In the genomic region with DNA sequence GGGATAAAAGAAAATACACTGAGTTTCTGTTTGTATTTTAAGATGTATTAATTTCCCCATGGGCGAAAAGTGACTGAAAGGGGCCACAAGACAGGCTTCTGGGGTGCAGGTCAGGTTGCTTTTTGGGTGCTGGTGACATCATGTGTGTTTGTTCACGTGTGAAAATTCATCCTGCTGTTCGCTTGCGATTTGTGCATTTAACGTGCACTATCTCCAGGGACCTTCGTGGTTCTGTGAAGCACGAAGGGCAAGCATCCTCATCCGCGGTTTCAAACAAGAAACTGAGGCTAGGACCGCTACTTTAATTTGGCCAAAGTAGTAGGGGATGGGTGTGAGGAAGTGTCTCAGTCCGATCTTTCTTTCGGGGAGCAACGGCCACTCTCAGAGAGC, we compare ENCODE assay signal across 8 cellular contexts. TPM values are rescaled to one million over a fixed set of nuclear protein-coding genes. Genes with fewer than 3 reads are reported as not detected.
A peak's percentile ranks its signal among the peaks of the same experiment; 100 is the strongest.
DNase-seq lines count a peak whose midpoint lies in the region; ATAC-seq and TF ChIP-seq lines count a peak whose summit lies in the region.

No MANE protein-coding gene starts in this region.

- peak overlapping the region; percentile 80 for H3K4me3 Mint-ChIP-seq in WTC11

- TF ChIP-seq CTCF in WTC11 (IDR thresholded peaks at IDR 0.05): no peak

- H3K27me3 Mint-ChIP-seq in WTC11 (ENCODE audit: low read depth): peaks cover 23% of the 10 kb centered on the region

- H3K27ac ChIP-seq in iPS-18a (ENCODE audit: low read length) (no peak overlapping the region), subcutaneous abdominal adipose tissue (ENCODE audit: low read depth, low read length) (peak overlapping the region; percentile 77)

- no peaks in the 10 kb centered on the region for H3K9me3 ChIP-seq in iPS-18a (ENCODE audit: control insufficient read depth, low read depth, low read length)
- no peaks in the 10 kb centered on the region for H3K9me3 ChIP-seq in subcutaneous abdominal adipose tissue (ENCODE audit: control insufficient read depth in 5 of 5, low read length in 5 of 5)

- H3K4me1 Mint-ChIP-seq in WTC11: peaks cover 32% of the 10 kb centered on the region

- CTCF ChIA-PET in WTC11 (lab: Charles Lee): interaction anchor here (0.6 to 8.2 kb wide), 10 partner anchors 15 to 1506 kb away, joined by 3 to 87 read pairs (median 4); no protein-coding TSS in a partner anchor

- no peaks in the 10 kb centered on the region; the same call in 1 of the 2 replicates for H3K36me3 Mint-ChIP-seq in WTC11

- POLR2A ChIA-PET in WTC11 (lab: Charles Lee): interaction anchor here (1.2 kb wide), 1 partner anchor 20 kb away, joined by 3 read pairs; no protein-coding TSS in a partner anchor

- DNase-seq in NCI-H82 (lab: John Stamatoyannopoulos, UW) (peak; percentile 53), NCI-H82 treated with DMSO at 0.1 percent for 48 hours (lab: John Stamatoyannopoulos, UW; ENCODE audit: unreplicated experiment) (no peak), WTC11 (ENCODE audit: low spot score) (no peak), hippocampal formation (lab: John Stamatoyannopoulos, UW) (no peak), mesenteric fat pad (ENCODE audit: low spot score) (no peak)

- no peak for ATAC-seq in WTC11
- ATAC-seq in HG03442 (IDR thresholded peaks at IDR 0.05; ENCODE audit: unreplicated experiment): no peak

- 0 out of 2 replicates have a peak overlapping the region, but pooled peaks have one; percentile 12 for H3K27ac Mint-ChIP-seq in WTC11

- peaks cover 47% of the 10 kb centered on the region for H3K27me3 ChIP-seq in iPS-18a (ENCODE audit: control insufficient read depth, insufficient read depth, low read length)
- no peaks in the 10 kb centered on the region for H3K27me3 ChIP-seq in subcutaneous abdominal adipose tissue (ENCODE audit: control insufficient read depth in 5 of 5, insufficient read depth in 4 of 5, low read length in 5 of 5)

- H3K4me1 ChIP-seq in iPS-18a (ENCODE audit: control insufficient read depth, low read depth, low read length): peaks cover 15% of the 10 kb centered on the region
- H3K4me1 ChIP-seq in subcutaneous abdominal adipose tissue (ENCODE audit: control insufficient read depth in 5 of 5, insufficient read depth in 5 of 5, low read length in 5 of 5): peaks cover 3 to 52% (median 42%) of the 10 kb centered on the region in 5 donors

- H3K36me3 ChIP-seq in iPS-18a (ENCODE audit: control insufficient read depth, low read depth, low read length) (no peaks in the 10 kb centered on the region), subcutaneous abdominal adipose tissue (ENCODE audit: control insufficient read depth in 5 of 5, insufficient read depth in 5 of 5, low read length in 5 of 5) (no peaks in the 10 kb centered on the region)

- peak overlapping the region; percentile 31 for H3K9ac ChIP-seq in iPS-18a (ENCODE audit: low read length)
- peak overlapping the region in 1 of 5 donors; percentile 66 for H3K9ac ChIP-seq in subcutaneous abdominal adipose tissue (ENCODE audit: low read length in 5 of 5)

- no peaks in the 10 kb centered on the region for H3K9me3 Mint-ChIP-seq in WTC11

- H3K4me3 ChIP-seq in iPS-18a (ENCODE audit: low read length) (peak overlapping the region; percentile 80), subcutaneous abdominal adipose tissue (ENCODE audit: low read depth in 1 of 5, low read length in 5 of 5) (peak overlapping the region; percentile 50 to 67 (median 62))

TF ChIP-seq in WTC11, 78 proteins besides CTCF, POLR2A, EP300 and RAD21:
- TF ChIP-seq, protein P1, sequence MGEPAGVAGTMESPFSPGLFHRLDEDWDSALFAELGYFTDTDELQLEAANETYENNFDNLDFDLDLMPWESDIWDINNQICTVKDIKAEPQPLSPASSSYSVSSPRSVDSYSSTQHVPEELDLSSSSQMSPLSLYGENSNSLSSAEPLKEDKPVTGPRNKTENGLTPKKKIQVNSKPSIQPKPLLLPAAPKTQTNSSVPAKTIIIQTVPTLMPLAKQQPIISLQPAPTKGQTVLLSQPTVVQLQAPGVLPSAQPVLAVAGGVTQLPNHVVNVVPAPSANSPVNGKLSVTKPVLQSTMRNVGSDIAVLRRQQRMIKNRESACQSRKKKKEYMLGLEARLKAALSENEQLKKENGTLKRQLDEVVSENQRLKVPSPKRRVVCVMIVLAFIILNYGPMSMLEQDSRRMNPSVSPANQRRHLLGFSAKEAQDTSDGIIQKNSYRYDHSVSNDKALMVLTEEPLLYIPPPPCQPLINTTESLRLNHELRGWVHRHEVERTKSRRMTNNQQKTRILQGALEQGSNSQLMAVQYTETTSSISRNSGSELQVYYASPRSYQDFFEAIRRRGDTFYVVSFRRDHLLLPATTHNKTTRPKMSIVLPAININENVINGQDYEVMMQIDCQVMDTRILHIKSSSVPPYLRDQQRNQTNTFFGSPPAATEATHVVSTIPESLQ (CRISPR knock-in tag; IDR thresholded peaks at IDR 0.05): no peak
- TF ChIP-seq, protein P2, sequence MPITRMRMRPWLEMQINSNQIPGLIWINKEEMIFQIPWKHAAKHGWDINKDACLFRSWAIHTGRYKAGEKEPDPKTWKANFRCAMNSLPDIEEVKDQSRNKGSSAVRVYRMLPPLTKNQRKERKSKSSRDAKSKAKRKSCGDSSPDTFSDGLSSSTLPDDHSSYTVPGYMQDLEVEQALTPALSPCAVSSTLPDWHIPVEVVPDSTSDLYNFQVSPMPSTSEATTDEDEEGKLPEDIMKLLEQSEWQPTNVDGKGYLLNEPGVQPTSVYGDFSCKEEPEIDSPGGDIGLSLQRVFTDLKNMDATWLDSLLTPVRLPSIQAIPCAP (CRISPR knock-in tag; IDR thresholded peaks at IDR 0.05): no peak
- no peak for TF ChIP-seq SOX15 (CRISPR knock-in tag; IDR thresholded peaks at IDR 0.05)
- no peak for TF ChIP-seq TCF7 (CRISPR knock-in tag; IDR thresholded peaks at IDR 0.05; ENCODE audit: low read depth)
- TF ChIP-seq SMAD3 (CRISPR knock-in tag; IDR thresholded peaks at IDR 0.05; ENCODE audit: borderline replicate concordance): no peak
- TF ChIP-seq, protein P3, sequence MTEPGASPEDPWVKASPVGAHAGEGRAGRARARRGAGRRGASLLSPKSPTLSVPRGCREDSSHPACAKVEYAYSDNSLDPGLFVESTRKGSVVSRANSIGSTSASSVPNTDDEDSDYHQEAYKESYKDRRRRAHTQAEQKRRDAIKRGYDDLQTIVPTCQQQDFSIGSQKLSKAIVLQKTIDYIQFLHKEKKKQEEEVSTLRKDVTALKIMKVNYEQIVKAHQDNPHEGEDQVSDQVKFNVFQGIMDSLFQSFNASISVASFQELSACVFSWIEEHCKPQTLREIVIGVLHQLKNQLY (CRISPR knock-in tag; IDR thresholded peaks at IDR 0.05): no peak
- TF ChIP-seq, protein P4, sequence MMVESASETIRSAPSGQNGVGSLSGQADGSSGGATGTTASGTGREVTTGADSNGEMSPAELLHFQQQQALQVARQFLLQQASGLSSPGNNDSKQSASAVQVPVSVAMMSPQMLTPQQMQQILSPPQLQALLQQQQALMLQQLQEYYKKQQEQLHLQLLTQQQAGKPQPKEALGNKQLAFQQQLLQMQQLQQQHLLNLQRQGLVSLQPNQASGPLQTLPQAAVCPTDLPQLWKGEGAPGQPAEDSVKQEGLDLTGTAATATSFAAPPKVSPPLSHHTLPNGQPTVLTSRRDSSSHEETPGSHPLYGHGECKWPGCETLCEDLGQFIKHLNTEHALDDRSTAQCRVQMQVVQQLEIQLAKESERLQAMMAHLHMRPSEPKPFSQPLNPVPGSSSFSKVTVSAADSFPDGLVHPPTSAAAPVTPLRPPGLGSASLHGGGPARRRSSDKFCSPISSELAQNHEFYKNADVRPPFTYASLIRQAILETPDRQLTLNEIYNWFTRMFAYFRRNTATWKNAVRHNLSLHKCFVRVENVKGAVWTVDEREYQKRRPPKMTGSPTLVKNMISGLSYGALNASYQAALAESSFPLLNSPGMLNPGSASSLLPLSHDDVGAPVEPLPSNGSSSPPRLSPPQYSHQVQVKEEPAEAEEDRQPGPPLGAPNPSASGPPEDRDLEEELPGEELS (CRISPR knock-in tag; IDR thresholded peaks at IDR 0.05): no peak
- TF ChIP-seq, protein P5, sequence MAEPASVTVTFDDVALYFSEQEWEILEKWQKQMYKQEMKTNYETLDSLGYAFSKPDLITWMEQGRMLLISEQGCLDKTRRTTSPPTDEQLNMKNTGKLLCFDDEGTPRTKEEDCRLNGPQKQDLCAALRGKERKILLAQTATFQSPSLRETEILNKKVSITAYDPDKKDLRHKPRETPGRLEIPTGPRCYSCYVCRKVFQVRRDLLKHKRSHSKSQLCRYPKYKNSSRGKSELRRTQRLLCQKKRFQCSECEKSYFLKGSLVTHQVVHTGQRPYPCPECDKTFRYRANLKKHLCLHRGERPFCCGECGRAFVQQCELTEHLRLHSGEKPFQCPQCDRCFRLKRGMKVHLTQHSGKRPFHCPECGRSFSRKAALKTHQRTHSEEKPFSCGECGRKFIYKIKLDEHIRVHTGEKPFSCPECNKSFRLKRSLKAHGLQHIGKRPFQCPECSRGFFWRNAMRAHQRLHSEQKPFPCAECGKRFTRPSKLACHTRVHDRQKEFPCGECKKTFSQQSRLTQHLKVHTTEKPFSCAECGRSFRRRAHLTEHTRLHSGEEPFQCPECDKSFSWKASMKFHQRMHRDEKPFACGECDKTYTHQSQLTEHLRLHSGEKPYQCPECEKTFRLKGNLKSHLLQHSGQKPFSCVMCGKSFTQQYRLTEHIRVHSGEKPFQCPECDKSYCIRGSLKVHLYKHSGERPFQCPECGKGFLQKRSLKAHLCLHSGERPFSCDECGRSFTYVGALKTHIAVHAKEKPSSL (CRISPR knock-in tag; conservative IDR thresholded peaks at IDR 0.05): no peak
- no peak for TF ChIP-seq GTF2I (CRISPR knock-in tag; conservative IDR thresholded peaks at IDR 0.05)
- TF ChIP-seq, protein P6, sequence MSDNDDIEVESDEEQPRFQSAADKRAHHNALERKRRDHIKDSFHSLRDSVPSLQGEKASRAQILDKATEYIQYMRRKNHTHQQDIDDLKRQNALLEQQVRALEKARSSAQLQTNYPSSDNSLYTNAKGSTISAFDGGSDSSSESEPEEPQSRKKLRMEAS (CRISPR knock-in tag; IDR thresholded peaks at IDR 0.05): no peak
- no peak for TF ChIP-seq ZNF396 (CRISPR knock-in tag; IDR thresholded peaks at IDR 0.05; ENCODE audit: borderline replicate concordance)
- TF ChIP-seq GRHL2 (CRISPR knock-in tag; IDR thresholded peaks at IDR 0.05; ENCODE audit: insufficient replicate concordance, severe bottlenecking): no peak
- no peak for TF ChIP-seq EMX1 (CRISPR knock-in tag; IDR thresholded peaks at IDR 0.05)
- TF ChIP-seq ZNF138 (CRISPR knock-in tag; conservative IDR thresholded peaks at IDR 0.05): no peak

RNA-seq across cellular contexts. Expression of a gene that starts 1.6 kb away (rescaled TPM):
- total RNA-seq in WTC11 (2021) (9.2 to 13.9 TPM (median 10.4 TPM) in 3 replicates), mesenteric fat pad (32.2 TPM)
